ENCODE assay signal across 8 cellular contexts in genomic region chr22:25172153-25172552, GRCh38. TPM values are rescaled to one million over a fixed set of nuclear protein-coding genes. Genes with fewer than 3 reads are reported as not detected.
DNase-seq lines count a peak whose midpoint lies in the region; ATAC-seq and TF ChIP-seq lines count a peak whose summit lies in the region.

No MANE protein-coding gene starts in this region.

- H3K4me3 ChIP-seq in DND-41 (ENCODE audit: low read depth in 1 of 2, low read length in 2 of 2) (no peak overlapping the region), neural progenitor cell (no peak overlapping the region)

- H3K79me2 ChIP-seq in DND-41 (ENCODE audit: insufficient read depth, low read length) (no peaks in the 10 kb centered on the region), neural progenitor cell (ENCODE audit: low read depth) (no peaks in the 10 kb centered on the region)

- no peak overlapping the region for H3K4me2 ChIP-seq in DND-41 (ENCODE audit: insufficient read depth, low read length)
- H3K4me2 ChIP-seq in neural progenitor cell: no peak overlapping the region

- no peaks in the 10 kb centered on the region for H3K9me3 ChIP-seq in DND-41 (ENCODE audit: insufficient read depth, low read length, severe bottlenecking)
- no peaks in the 10 kb centered on the region for H3K9me3 ChIP-seq in neural progenitor cell (ENCODE audit: low read depth)

- H3K9ac ChIP-seq in DND-41 (ENCODE audit: low read depth, low read length): no peak overlapping the region
- no peak overlapping the region for H3K9ac ChIP-seq in neural progenitor cell

- DNase-seq in DND-41: no peak
- peak; percentile 63 for DNase-seq in OCI-M1 (lab: John Stamatoyannopoulos, UW)
- DNase-seq in neural progenitor cell (ENCODE audit: low spot score): no peak
- DNase-seq in NCI-H2107 (lab: John Stamatoyannopoulos, UW): no peak
- no peak for DNase-seq in hepatic stellate cell (ENCODE audit: low spot score)

- H2AFZ ChIP-seq in DND-41 (ENCODE audit: low read depth, low read length) (no peak overlapping the region), neural progenitor cell (replicated peaks) (no peak overlapping the region)

- no peak for ATAC-seq in DND-41 (ENCODE audit: insufficient read depth, low read depth)
- ATAC-seq in GM18519 (IDR thresholded peaks at IDR 0.05; ENCODE audit: low FRiP score, unreplicated experiment): no peak
- ATAC-seq in GM21529 (IDR thresholded peaks at IDR 0.05; ENCODE audit: unreplicated experiment): no peak

- no peaks in the 10 kb centered on the region for H3K4me1 ChIP-seq in DND-41 (ENCODE audit: insufficient read depth, low read length)
- H3K4me1 ChIP-seq in neural progenitor cell: no peaks in the 10 kb centered on the region

- TF ChIP-seq CTCF in DND-41 (IDR thresholded peaks at IDR 0.05; ENCODE audit: borderline replicate concordance, extremely low read depth, low read length, poor library complexity, severe bottlenecking): peak; percentile 37
- TF ChIP-seq CTCF in brain (conservative IDR thresholded peaks at IDR 0.05): peak; percentile 52 to 64
- peak; percentile 29 for TF ChIP-seq CTCF in neural progenitor cell (IDR thresholded peaks at IDR 0.05)

- H3K4me1 Mint-ChIP-seq in brain: no peaks in the 10 kb centered on the region
- no peaks in the 10 kb centered on the region for H3K4me1 Mint-ChIP-seq in neural progenitor cell

- H3K36me3 Mint-ChIP-seq in brain (peaks cover 25% of the 10 kb centered on the region), neural progenitor cell (peaks cover 4% of the 10 kb centered on the region)

- H3K27me3 Mint-ChIP-seq in brain: no peaks in the 10 kb centered on the region
- peaks cover 6% of the 10 kb centered on the region for H3K27me3 Mint-ChIP-seq in neural progenitor cell (ENCODE audit: insufficient read depth, low read depth)

- no peaks in the 10 kb centered on the region for H3K9me3 Mint-ChIP-seq in brain
- no peaks in the 10 kb centered on the region for H3K9me3 Mint-ChIP-seq in neural progenitor cell

- H3K27ac ChIP-seq in DND-41 (ENCODE audit: low read length) (no peak overlapping the region), neural progenitor cell (no peak overlapping the region)

- H3K27ac Mint-ChIP-seq in brain (no peak overlapping the region), neural progenitor cell (peak overlapping the region; percentile 50)

- H3K36me3 ChIP-seq in DND-41 (ENCODE audit: insufficient read depth, low read length): no peaks in the 10 kb centered on the region
- H3K36me3 ChIP-seq in neural progenitor cell: no peaks in the 10 kb centered on the region

- peaks cover under 1% of the 10 kb centered on the region for H3K27me3 ChIP-seq in DND-41 (ENCODE audit: insufficient read depth, low read length, poor library complexity)
- H3K27me3 ChIP-seq in neural progenitor cell: no peaks in the 10 kb centered on the region

- H3F3A ChIP-seq in neural progenitor cell (ENCODE audit: low read depth): no peaks in the 10 kb centered on the region

- no peak overlapping the region for H3K4me3 Mint-ChIP-seq in brain
- no peak overlapping the region for H3K4me3 Mint-ChIP-seq in neural progenitor cell

- no peaks in the 10 kb centered on the region for H4K20me1 ChIP-seq in DND-41 (ENCODE audit: insufficient read depth, low read length)
- peaks cover 15% of the 10 kb centered on the region for H4K20me1 ChIP-seq in neural progenitor cell (ENCODE audit: low read depth)

RNA-seq across cellular contexts. Expression of gene CRYBB3, which starts 27.5 kb away (rescaled TPM):
- not detected for polyA plus RNA-seq in brain (ENCODE audit: insufficient read depth, low read depth, low replicate concordance)
- total RNA-seq in neural progenitor cell (ENCODE audit: low replicate concordance): 0.19 TPM in 1 of 2 replicates, not detected in the other

RNA-seq across cellular contexts. Expression of gene CRYBB2, which starts 47.3 kb away (rescaled TPM):
- polyA plus RNA-seq in brain (ENCODE audit: insufficient read depth, low read depth, low replicate concordance): not detected
- 0.65 TPM in 1 of 2 replicates, not detected in the other for total RNA-seq in neural progenitor cell (ENCODE audit: low replicate concordance)
